ENCODE assay signal across 8 cellular contexts in genomic region chr17:79023886-79024771, GRCh38. TPM values are rescaled to one million over a fixed set of nuclear protein-coding genes. Genes with fewer than 3 reads are reported as not detected.
DNase-seq lines count a peak whose midpoint lies in the region; ATAC-seq and TF ChIP-seq lines count a peak whose summit lies in the region.

Gene C1QTNF1, plus strand, starts transcription at chr17:79024169. Its CDS starts 19,800 bp downstream, at chr17:79043969.

- H3K4me3 Mint-ChIP-seq in activated naive CD8-positive, alpha-beta T cell treated with anti-CD3 and anti-CD28 coated beads for 36 hours, result peak within 1 kb of the TSS; percentile 82

- peak; percentile 85 for DNase-seq in DND-41
- peak; percentile 19 for DNase-seq in NCI-H146 treated with DMSO at 0.1 percent for 48 hours (lab: John Stamatoyannopoulos, UW; ENCODE audit: unreplicated experiment)
- peak; percentile 62 for DNase-seq in activated naive CD8-positive, alpha-beta T cell treated with anti-CD3 and anti-CD28 coated beads for 36 hours
- DNase-seq in right atrium auricular region (ENCODE audit: low spot score), result peak; percentile 79
- DNase-seq in renal cortical epithelial cell (ENCODE audit: low read depth), result no peak

- peak; percentile 12 for TF ChIP-seq CTCF in DND-41 (IDR thresholded peaks at IDR 0.05; ENCODE audit: borderline replicate concordance, extremely low read depth, low read length, poor library complexity, severe bottlenecking)
- peak; percentile 50 to 58 for TF ChIP-seq CTCF in right atrium auricular region (IDR thresholded peaks at IDR 0.05)

- no peaks in the 10 kb centered on the region for H3K79me2 ChIP-seq in DND-41 (ENCODE audit: insufficient read depth, low read length)

- H4K20me1 ChIP-seq in DND-41 (ENCODE audit: insufficient read depth, low read length), result peaks cover 13% of the 10 kb centered on the region

- H3K4me3 ChIP-seq in DND-41 (ENCODE audit: low read depth in 1 of 2, low read length in 2 of 2) (peak within 1 kb of the TSS; percentile 13 to 57; a peak in 3 of 4 replicates), right atrium auricular region (peak within 1 kb of the TSS; percentile 64 to 68)

- H3K4me2 ChIP-seq in DND-41 (ENCODE audit: insufficient read depth, low read length), result peak within 1 kb of the TSS; percentile 86

- H3K27me3 ChIP-seq in DND-41 (ENCODE audit: insufficient read depth, low read length, poor library complexity) (peaks cover 18% of the 10 kb centered on the region), right atrium auricular region (no peaks in the 10 kb centered on the region)

- H3K27ac ChIP-seq in DND-41 (ENCODE audit: low read length), result no peak within 1 kb of the TSS
- peak within 1 kb of the TSS; percentile 93 for H3K27ac ChIP-seq in right atrium auricular region

- peaks cover 27% of the 10 kb centered on the region for H3K27me3 Mint-ChIP-seq in activated naive CD8-positive, alpha-beta T cell treated with anti-CD3 and anti-CD28 coated beads for 36 hours

- no peaks in the 10 kb centered on the region for H3K36me3 Mint-ChIP-seq in activated naive CD8-positive, alpha-beta T cell treated with anti-CD3 and anti-CD28 coated beads for 36 hours

- no peaks in the 10 kb centered on the region for H3K9me3 Mint-ChIP-seq in activated naive CD8-positive, alpha-beta T cell treated with anti-CD3 and anti-CD28 coated beads for 36 hours

- no peaks in the 10 kb centered on the region for H3K36me3 ChIP-seq in DND-41 (ENCODE audit: insufficient read depth, low read length)
- H3K36me3 ChIP-seq in right atrium auricular region, result no peaks in the 10 kb centered on the region

- H3K9ac ChIP-seq in DND-41 (ENCODE audit: low read depth, low read length), result peak within 1 kb of the TSS; percentile 50

- H3K4me1 ChIP-seq in DND-41 (ENCODE audit: insufficient read depth, low read length), result peaks cover 22% of the 10 kb centered on the region
- H3K4me1 ChIP-seq in right atrium auricular region, result peaks cover 0 to 92% of the 10 kb centered on the region in 2 donors

- ATAC-seq in DND-41 (ENCODE audit: insufficient read depth, low read depth) (peak; percentile 90), GM21367 (IDR thresholded peaks at IDR 0.05; ENCODE audit: unreplicated experiment) (no peak), HG03280 (IDR thresholded peaks at IDR 0.05; ENCODE audit: unreplicated experiment) (no peak), HG03354 (IDR thresholded peaks at IDR 0.05; ENCODE audit: poor library complexity, severe bottlenecking, unreplicated experiment) (no peak)

- peaks cover 7% of the 10 kb centered on the region for H3K4me1 Mint-ChIP-seq in activated naive CD8-positive, alpha-beta T cell treated with anti-CD3 and anti-CD28 coated beads for 36 hours

- H2AFZ ChIP-seq in DND-41 (ENCODE audit: low read depth, low read length), result peak within 1 kb of the TSS; percentile 56

- H3K9me3 ChIP-seq in DND-41 (ENCODE audit: insufficient read depth, low read length, severe bottlenecking), result no peaks in the 10 kb centered on the region
- no peaks in the 10 kb centered on the region for H3K9me3 ChIP-seq in right atrium auricular region

- H3K27ac Mint-ChIP-seq in activated naive CD8-positive, alpha-beta T cell treated with anti-CD3 and anti-CD28 coated beads for 36 hours, result peak within 1 kb of the TSS; percentile 25

RNA-seq across cellular contexts. Expression of gene C1QTNF1, which starts in this region (rescaled TPM):
- total RNA-seq in activated naive CD8-positive, alpha-beta T cell treated with anti-CD3 and anti-CD28 coated beads for 36 hours, result under 1 TPM; 0.12 to 0.14 TPM
- total RNA-seq in right atrium auricular region (100 to 1,000 TPM; 125 to 401 TPM), renal cortical epithelial cell (26.1 and 34.9 TPM in 2 replicates)

Comparison
In these comparisons a context has a peak if more than half of its experiments do, and no peak if none do; other contexts are left out.
1. RNA of gene C1QTNF1 (total RNA-seq): 125 to 401 TPM in right atrium auricular region and 26.1 to 34.9 TPM in renal cortical epithelial cell; 0.12 to 0.14 TPM in activated naive CD8-positive, alpha-beta T cell treated with anti-CD3 and anti-CD28 coated beads for 36 hours; every median in the first group is over 10 times any median in the second.
2. Peak in DNase-seq in activated naive CD8-positive, alpha-beta T cell treated with anti-CD3 and anti-CD28 coated beads for 36 hours; RNA of the gene not detected or under 1 TPM.